31 cellular contexts compared by ENCODE assay signal in the genomic region with DNA sequence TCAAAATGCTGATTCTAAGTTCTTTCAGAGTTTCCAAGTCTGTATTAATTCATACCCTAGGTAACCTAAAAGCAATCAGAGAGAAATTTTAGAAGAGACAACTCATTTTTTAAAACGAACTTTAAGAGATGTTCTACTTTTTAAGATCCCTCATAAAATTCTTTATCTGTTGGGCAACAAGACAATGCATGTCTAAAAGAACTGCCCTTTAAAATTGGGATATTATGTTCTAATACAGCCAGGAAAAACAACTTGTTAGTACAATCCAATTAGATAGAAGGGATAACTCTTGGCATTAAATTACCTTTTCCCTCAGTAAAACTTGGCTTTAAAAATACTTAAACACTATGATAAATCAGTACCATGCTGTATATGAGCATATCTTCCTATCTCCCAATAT. TPM values are rescaled to one million over a fixed set of nuclear protein-coding genes. Genes with fewer than 3 reads are reported as not detected.
DNase-seq lines count a peak whose midpoint lies in the region; ATAC-seq and TF ChIP-seq lines count a peak whose summit lies in the region.
"Had no signal": no experiment of that assay in that cellular context is flagged by ENCODE, and none has a peak within 500 bp of the region (broad histone marks: within the 10 kb centered on the region; RNA-seq: fewer than 3 reads in every experiment).

No MANE protein-coding gene starts in this region.

- H3K27me3 ChIP-seq in GM23248 (replicated peaks; ENCODE audit: insufficient read depth) (no peaks in the 10 kb centered on the region), RWPE2 (ENCODE audit: insufficient read depth, poor library complexity, severe bottlenecking) (no peaks in the 10 kb centered on the region), endodermal cell (ENCODE audit: control insufficient read depth, insufficient read depth, low read length, poor library complexity, severe bottlenecking) (no peaks in the 10 kb centered on the region)
- H3K27me3 ChIP-seq: esophagus squamous epithelium, foreskin keratinocyte, ovary, Peyer's patch, suprapubic skin, upper lobe of right lung had no signal

- no peaks in the 10 kb centered on the region; the same call in 1 of the 2 replicates for H4K20me1 ChIP-seq in GM23248 (ENCODE audit: insufficient read depth)

- H3K4me1 Mint-ChIP-seq in endodermal cell: peaks cover 46% of the 10 kb centered on the region

- H3K4me3 ChIP-seq in GM23248: no peak overlapping the region
- H3K4me3 ChIP-seq in RWPE2 (ENCODE audit: severe bottlenecking): no peak overlapping the region
- no peak overlapping the region for H3K4me3 ChIP-seq in endodermal cell (ENCODE audit: low read length)
- H3K4me3 ChIP-seq: esophagus squamous epithelium, lung, ovary, Peyer's patch, skin epidermis, suprapubic skin, upper lobe of right lung had no signal

- H3K9me3 Mint-ChIP-seq in endodermal cell: peaks cover 16% of the 10 kb centered on the region

- H3K9me2 ChIP-seq in GM23248 (ENCODE audit: insufficient read depth): no peaks in the 10 kb centered on the region

- peaks cover 24% of the 10 kb centered on the region for H3K4me1 ChIP-seq in GM23248 (ENCODE audit: insufficient read depth)
- H3K4me1 ChIP-seq in RWPE2 (ENCODE audit: insufficient read depth, poor library complexity, severe bottlenecking): peaks cover 24% of the 10 kb centered on the region
- peaks cover 3% of the 10 kb centered on the region for H3K4me1 ChIP-seq in endodermal cell (ENCODE audit: control insufficient read depth, insufficient read depth, low read length)

- H3K4me3 Mint-ChIP-seq in endodermal cell: no peak overlapping the region
- H3K4me3 Mint-ChIP-seq: activated naive CD8-positive, alpha-beta T cell treated with anti-CD3 and anti-CD28 coated beads, Interleukin-2, amount 50 U/mL, for 24 hours; activated T-cell treated with anti-CD3 and anti-CD28 coated beads, Interleukin-2, amount 50 U/mL, for 24 hours; CD4-positive, alpha-beta memory T cell; nephron progenitor cell; stimulated activated naive B cell treated with anti-CD40 and anti-IgM and Interleukin-4, amounts not matched to agents 10 μg/mL and 1 μg/mL and 100 μg/mL, for 72 hours had no signal

- WGBS in GM23248 (ENCODE audit: low coverage in 1 of 2, low lambda C conversion rate in 2 of 2, missing lambda C conversion rate in 2 of 2), 2 experiments: 38 to 52% methylated on average over 1 of the region's 1 CpG
- whole genome bisulfite sequencing in endodermal cell (ENCODE audit: insufficient coverage in 1 of 2, insufficient read length in 1 of 2), 2 experiments: 58 to 100% methylated on average over 1 of the region's 1 CpG

- H2AFZ ChIP-seq in GM23248: no peak overlapping the region

- no peak for ATAC-seq in RWPE2 (ENCODE audit: low read depth)
- no peak for ATAC-seq in HG03108 (IDR thresholded peaks at IDR 0.05; ENCODE audit: unreplicated experiment)
- ATAC-seq: activated naive CD8-positive, alpha-beta T cell treated with anti-CD3 and anti-CD28 coated beads, Interleukin-2, amount 50 U/mL, for 24 hours; foreskin keratinocyte; stimulated activated naive B cell treated with anti-CD40 and anti-IgM and Interleukin-4, amounts not matched to agents 10 μg/mL and 1 μg/mL and 100 μg/mL, for 72 hours; upper lobe of right lung had no signal

- in situ Hi-C loops in GM23248 (cut with MboI): no loop called here

- peaks cover 19% of the 10 kb centered on the region for H3F3A ChIP-seq in GM23248 (ENCODE audit: insufficient read depth)

- H3K79me2 ChIP-seq in GM23248 (ENCODE audit: insufficient read depth): peaks cover 95% of the 10 kb centered on the region

- peaks cover 17% of the 10 kb centered on the region for H3K36me3 Mint-ChIP-seq in endodermal cell (ENCODE audit: low read depth)

- no peaks in the 10 kb centered on the region for H3K9me3 ChIP-seq in GM23248 (ENCODE audit: low read depth)
- peaks cover 4% of the 10 kb centered on the region for H3K9me3 ChIP-seq in RWPE2 (ENCODE audit: severe bottlenecking)
- H3K9me3 ChIP-seq in endodermal cell (ENCODE audit: control insufficient read depth, low read length): peaks cover 24% of the 10 kb centered on the region
- H3K9me3 ChIP-seq: ovary, Peyer's patch, upper lobe of right lung had no signal

- peak overlapping the region; percentile 4 for H3K4me2 ChIP-seq in GM23248 (ENCODE audit: unreplicated experiment)

- H3K9ac ChIP-seq in GM23248 (no peak overlapping the region), endodermal cell (ENCODE audit: extremely low read depth, low read length, poor library complexity, severe bottlenecking) (no peak overlapping the region)

- TF ChIP-seq CTCF in RWPE2 (IDR thresholded peaks at IDR 0.05; ENCODE audit: poor library complexity, severe bottlenecking) (no peak), endodermal cell (conservative IDR thresholded peaks at IDR 0.05) (no peak)

- DNase-seq in GM23248 (no peak), RWPE2 (ENCODE audit: low spot score) (no peak), endodermal cell (no peak)
- no peak for DNase-seq in effector CD4-positive, alpha-beta T cell
- no peak for DNase-seq in stimulated activated CD8-positive, alpha-beta memory T cell treated with anti-CD3 and anti-CD28 coated beads, Interleukin-4, amount 100 ng/mL, for 48 hours
- DNase-seq: activated naive CD8-positive, alpha-beta T cell treated with anti-CD3 and anti-CD28 coated beads, Interleukin-2, amount 50 U/mL, for 24 hours; activated T-cell treated with anti-CD3 and anti-CD28 coated beads, Interleukin-2, amount 50 U/mL, for 24 hours; CD4-positive, alpha-beta memory T cell; central memory CD4-positive, alpha-beta T cell; dermis blood vessel endothelial cell; DND-41; esophagus squamous epithelium; foreskin keratinocyte; kidney glomerular epithelial cell; NCI-H1048; NCI-H2107; NCI-H345; nephron progenitor cell; ovary; Peyer's patch; retina; stimulated activated naive B cell treated with anti-CD40 and anti-IgM and Interleukin-4, amounts not matched to agents 10 μg/mL and 1 μg/mL and 100 μg/mL, for 72 hours; SW 1271; T1000; upper lobe of right lung; WERI-Rb-1 had no signal

- no peak overlapping the region for H3K27ac ChIP-seq in GM23248
- H3K27ac ChIP-seq in RWPE2 (ENCODE audit: poor library complexity, severe bottlenecking): peak overlapping the region; percentile 53
- H3K27ac ChIP-seq in endodermal cell (ENCODE audit: low read depth, low read length): no peak overlapping the region
- peak overlapping the region; percentile 87 for H3K27ac ChIP-seq in temporal lobe (ENCODE audit: low read depth, low read length)
- H3K27ac ChIP-seq: foreskin keratinocyte, ovary, Peyer's patch, suprapubic skin, upper lobe of right lung, WERI-Rb-1 had no signal

- H3K27me3 Mint-ChIP-seq in endodermal cell (ENCODE audit: insufficient read depth): no peaks in the 10 kb centered on the region
- H3K27me3 Mint-ChIP-seq: activated naive CD8-positive, alpha-beta T cell treated with anti-CD3 and anti-CD28 coated beads, Interleukin-2, amount 50 U/mL, for 24 hours; activated T-cell treated with anti-CD3 and anti-CD28 coated beads, Interleukin-2, amount 50 U/mL, for 24 hours; CD4-positive, alpha-beta memory T cell; stimulated activated naive B cell treated with anti-CD40 and anti-IgM and Interleukin-4, amounts not matched to agents 10 μg/mL and 1 μg/mL and 100 μg/mL, for 72 hours had no signal

- H3K27ac Mint-ChIP-seq in endodermal cell: peak overlapping the region; percentile 69
- H3K27ac Mint-ChIP-seq: activated naive CD8-positive, alpha-beta T cell treated with anti-CD3 and anti-CD28 coated beads, Interleukin-2, amount 50 U/mL, for 24 hours; activated T-cell treated with anti-CD3 and anti-CD28 coated beads, Interleukin-2, amount 50 U/mL, for 24 hours; nephron progenitor cell had no signal

- H3K36me3 ChIP-seq in GM23248 (ENCODE audit: low read depth): no peaks in the 10 kb centered on the region
- H3K36me3 ChIP-seq in RWPE2 (ENCODE audit: low read depth): peaks cover 25% of the 10 kb centered on the region
- H3K36me3 ChIP-seq in endodermal cell (ENCODE audit: control insufficient read depth, insufficient read depth, low read length): peaks cover 14% of the 10 kb centered on the region
- H3K36me3 ChIP-seq: esophagus squamous epithelium, ovary, Peyer's patch, suprapubic skin, upper lobe of right lung had no signal

RNA-seq across cellular contexts. Expression of a gene that starts 15.6 kb away (rescaled TPM):
- total RNA-seq in GM23248 (2014; rRNA removed; shearing (Covaris generic)): 27.6 and 28.2 TPM in 2 replicates
- polyA plus RNA-seq in GM23248 (2016; fragmentation: Nextera tagmentation; extraction: Ambion mirVana): 9.8 and 10.8 TPM in 2 replicates
- 10 to 100 TPM; 66.1 to 69.2 TPM for total RNA-seq in endodermal cell
- 53.6 TPM for polyA plus RNA-seq in endodermal cell (2013, experiment 1 of 2)
- polyA plus RNA-seq in endodermal cell (2013, experiment 2 of 2): 53.5 TPM
- total RNA-seq in temporal lobe: 102 TPM

Comparison
In these comparisons a context has a peak if more than half of its experiments do, and no peak if none do; other contexts are left out.
1. H3K27ac ChIP-seq: peak in RWPE2 (single experiment) and temporal lobe (single experiment); none in GM23248 (single experiment) and endodermal cell (single experiment).